Comparison of ENCODE assay signal across 1 cellular context in genomic region chr20:20052074-20052970, GRCh38.
TF ChIP-seq lines count a peak whose summit lies in the region.

Gene CFAP61, plus strand, starts transcription at chr20:20052532. Its CDS starts 4,122 bp downstream, at chr20:20056654.
Gene CRNKL1, minus strand, starts transcription at chr20:20052466. Its CDS starts 124 bp downstream, at chr20:20052342.

TF ChIP-seq in HepG2, 621 proteins besides CTCF, POLR2A, EP300 and RAD21 (continued from another document and continues in another):
- TF ChIP-seq ZBTB40 (IDR thresholded peaks at IDR 0.05): peak; percentile 83
- peak; percentile 94 for TF ChIP-seq ZBTB40 (CRISPR knock-in tag; IDR thresholded peaks at IDR 0.05)
- peak; percentile 91 for TF ChIP-seq ZBTB25 (CRISPR knock-in tag; IDR thresholded peaks at IDR 0.05)
- peak; percentile 98 for TF ChIP-seq ZFY (CRISPR knock-in tag; IDR thresholded peaks at IDR 0.05)
- TF ChIP-seq RORA (CRISPR knock-in tag; IDR thresholded peaks at IDR 0.05): no peak
- peak; percentile 44; the same call in 1 of the 2 replicates for TF ChIP-seq ZNF160 (CRISPR knock-in tag; IDR thresholded peaks at IDR 0.05)
- peak; percentile 79; the same call in 1 of the 2 replicates for TF ChIP-seq RELA (CRISPR knock-in tag; IDR thresholded peaks at IDR 0.05)
- no peak for TF ChIP-seq ZNF878 (CRISPR knock-in tag; IDR thresholded peaks at IDR 0.05)
- no peak for TF ChIP-seq CCAR2 (optimal IDR thresholded peaks at IDR 0.05; ENCODE audit: low read depth, low read length)
- TF ChIP-seq ZNF382 (CRISPR knock-in tag; IDR thresholded peaks at IDR 0.05; ENCODE audit: borderline replicate concordance): no peak
- TF ChIP-seq XBP1 (CRISPR knock-in tag; IDR thresholded peaks at IDR 0.05): peak; percentile 57; the same call in 1 of the 2 replicates
- TF ChIP-seq HOXA3 (CRISPR knock-in tag; IDR thresholded peaks at IDR 0.05): peak; percentile 98
- TF ChIP-seq NFATC3 (CRISPR knock-in tag; IDR thresholded peaks at IDR 0.05): peak; percentile 57; the same call in 1 of the 2 replicates
- TF ChIP-seq ZNF772 (CRISPR knock-in tag; IDR thresholded peaks at IDR 0.05): peak; percentile 99
- TF ChIP-seq ZSCAN21 (CRISPR knock-in tag; IDR thresholded peaks at IDR 0.05; ENCODE audit: borderline replicate concordance): peak; percentile 86; the same call in 1 of the 2 replicates
- no peak for TF ChIP-seq U2AF1 (optimal IDR thresholded peaks at IDR 0.05; ENCODE audit: low read depth, low read length)
- TF ChIP-seq PPARG (CRISPR knock-in tag; conservative IDR thresholded peaks at IDR 0.05): peak; percentile 49
- peak; percentile 92 for TF ChIP-seq WIZ (CRISPR knock-in tag; IDR thresholded peaks at IDR 0.05)
- peak; percentile 88 for TF ChIP-seq EED (CRISPR knock-in tag; IDR thresholded peaks at IDR 0.05)
- peak; percentile 74; the same call in 1 of the 2 replicates for TF ChIP-seq BATF2 (CRISPR knock-in tag; IDR thresholded peaks at IDR 0.05)
- TF ChIP-seq SMARCC2 (IDR thresholded peaks at IDR 0.05): no peak
- no peak for TF ChIP-seq ZNF703 (CRISPR knock-in tag; IDR thresholded peaks at IDR 0.05; ENCODE audit: borderline replicate concordance)
- TF ChIP-seq SOX13 (IDR thresholded peaks at IDR 0.05): no peak
- TF ChIP-seq SOX13 (CRISPR knock-in tag; conservative IDR thresholded peaks at IDR 0.05 in 1 of 2, IDR thresholded peaks at IDR 0.05 in 1 of 2): peak; percentile 56 to 97; a peak in 3 of 4 replicates
- TF ChIP-seq ZNF629 (CRISPR knock-in tag; conservative IDR thresholded peaks at IDR 0.05): peak; percentile 69; the same call in 1 of the 2 replicates
- peak; percentile 96; the same call in 1 of the 2 replicates for TF ChIP-seq ZBTB4 (CRISPR knock-in tag; IDR thresholded peaks at IDR 0.05; ENCODE audit: borderline replicate concordance)
- TF ChIP-seq SRSF1 (optimal IDR thresholded peaks at IDR 0.05; ENCODE audit: low read depth, low read length): peak; percentile 89
- peak; percentile 91 for TF ChIP-seq ZNF414 (CRISPR knock-in tag; IDR thresholded peaks at IDR 0.05)
- peak; percentile 95; the same call in 1 of the 2 replicates for TF ChIP-seq ZNF773 (CRISPR knock-in tag; IDR thresholded peaks at IDR 0.05; ENCODE audit: borderline replicate concordance)
- no peak for TF ChIP-seq PTBP1 (IDR thresholded peaks at IDR 0.05; ENCODE audit: low read depth, low read length, poor library complexity, severe bottlenecking)
- TF ChIP-seq ZNF562 (CRISPR knock-in tag; IDR thresholded peaks at IDR 0.05; ENCODE audit: borderline replicate concordance): no peak
- TF ChIP-seq FOXP4 (CRISPR knock-in tag; IDR thresholded peaks at IDR 0.05): peak; percentile 83
- TF ChIP-seq ARNT (IDR thresholded peaks at IDR 0.05): no peak
- TF ChIP-seq TSC22D2 (CRISPR knock-in tag; IDR thresholded peaks at IDR 0.05; ENCODE audit: borderline replicate concordance): peak; percentile 43; the same call in 1 of the 2 replicates
- no peak for TF ChIP-seq TEF (CRISPR knock-in tag; IDR thresholded peaks at IDR 0.05)
- TF ChIP-seq MBD4 (IDR thresholded peaks at IDR 0.05; ENCODE audit: borderline replicate concordance, low read length): no peak
- TF ChIP-seq ZNF574 (CRISPR knock-in tag; IDR thresholded peaks at IDR 0.05): peak; percentile 97
- TF ChIP-seq TBX3 (IDR thresholded peaks at IDR 0.05; ENCODE audit: borderline replicate concordance): peak; percentile 52; the same call in 1 of the 2 replicates
- no peak; the same call in 1 of the 2 replicates for TF ChIP-seq ZNF441 (CRISPR knock-in tag; IDR thresholded peaks at IDR 0.05; ENCODE audit: borderline replicate concordance)
